In the genomic region with DNA sequence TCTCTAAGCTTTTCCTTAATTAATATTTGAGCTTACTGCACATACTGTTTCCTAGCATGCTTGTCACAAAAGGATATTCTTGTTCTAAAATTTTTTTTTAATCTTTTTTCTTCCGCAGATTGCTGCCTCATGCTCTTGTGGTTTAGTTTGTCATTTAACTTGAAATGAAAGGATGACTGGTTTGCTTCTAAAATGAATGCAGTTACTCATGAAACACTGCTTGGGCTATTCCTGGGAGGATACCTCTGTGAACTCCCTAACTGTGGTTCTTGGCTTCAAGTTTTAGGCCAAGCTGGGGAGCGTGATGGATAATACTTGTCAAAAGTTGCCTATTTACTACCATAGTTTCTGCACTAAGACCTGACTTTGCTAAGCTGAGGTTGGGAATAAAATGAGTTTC, we compare ENCODE assay signal across 13 cellular contexts.
DNase-seq lines count a peak whose midpoint lies in the region; ATAC-seq and TF ChIP-seq lines count a peak whose summit lies in the region.
"Had no signal": no experiment of that assay in that cellular context is flagged by ENCODE, and none has a peak within 500 bp of the region (broad histone marks: within the 10 kb centered on the region; RNA-seq: fewer than 3 reads in every experiment).

No MANE protein-coding gene starts in this region.

- no peak overlapping the region for H3K4me3 ChIP-seq in astrocyte of the cerebellum (ENCODE audit: low read depth, low read length)
- H3K4me3 ChIP-seq: neural progenitor cell, thoracic aorta had no signal

- in situ Hi-C loops in Caki2 (cut with HindIII; ENCODE audit: low pct_unique_long_range_greater_than_20kb, low sequenced_read_pairs) = no loop called here
- in situ Hi-C loops in astrocyte of the cerebellum (cut with HindIII; ENCODE audit: low sequenced_read_pairs) = no loop called here

- peak; percentile 55 for ATAC-seq in HG02623 (IDR thresholded peaks at IDR 0.05; ENCODE audit: unreplicated experiment)

- DNase-seq in Caki2 (ENCODE audit: low read depth) (peak; percentile 80), astrocyte of the cerebellum (ENCODE audit: low read depth) (peak; percentile 92), non-pigmented ciliary epithelial cell (ENCODE audit: low read depth) (peak; percentile 67), NCI-H2227 (lab: John Stamatoyannopoulos, UW; ENCODE audit: unreplicated experiment) (no peak), D341Med (ENCODE audit: low spot score) (no peak), HUDEP-2 (lab: John Stamatoyannopoulos, UW; ENCODE audit: unreplicated experiment in 76 of 76) (no peak), SKM-1 (lab: John Stamatoyannopoulos, UW; ENCODE audit: unreplicated experiment) (no peak)
- DNase-seq: activated CD4-positive, CD25-positive, alpha-beta regulatory T cell; activated naive CD4-positive, alpha-beta T cell treated with Interleukin-2 at 50 U/mL for 16 hours; effector CD8-positive, alpha-beta T cell had no signal

- no peak for TF ChIP-seq CTCF in astrocyte of the cerebellum (IDR thresholded peaks at IDR 0.05; ENCODE audit: low read depth, low read length, missing control alignments)

Comparison
In these comparisons a context has a peak if more than half of its experiments do, and no peak if none do; other contexts are left out.
1. DNase-seq: peak in Caki2 (single experiment), astrocyte of the cerebellum (single experiment) and non-pigmented ciliary epithelial cell (single experiment); none in NCI-H2227 (single experiment), D341Med (single experiment), HUDEP-2 (0 of 76) and SKM-1 (single experiment).